In genomic region chr16:51757921-51758479, GRCh38 we compare ENCODE assay signal across 7 cellular contexts.
"Had no signal": no experiment of that assay in that cellular context is flagged by ENCODE, and none has a peak within 500 bp of the region (broad histone marks: within the 10 kb centered on the region; RNA-seq: fewer than 3 reads in every experiment).

No MANE protein-coding gene starts in this region.

- H3K27ac ChIP-seq: GM23248, HL-60 had no signal

- ATAC-seq: HepG2 had no signal

- H3K4me3 ChIP-seq: GM23248 had no signal

- DNase-seq: GM23248, GOT3, H7, HCEC 1CT, KBM-7 had no signal
